Comparison of ENCODE assay signal across 24 cellular contexts in the genomic region with DNA sequence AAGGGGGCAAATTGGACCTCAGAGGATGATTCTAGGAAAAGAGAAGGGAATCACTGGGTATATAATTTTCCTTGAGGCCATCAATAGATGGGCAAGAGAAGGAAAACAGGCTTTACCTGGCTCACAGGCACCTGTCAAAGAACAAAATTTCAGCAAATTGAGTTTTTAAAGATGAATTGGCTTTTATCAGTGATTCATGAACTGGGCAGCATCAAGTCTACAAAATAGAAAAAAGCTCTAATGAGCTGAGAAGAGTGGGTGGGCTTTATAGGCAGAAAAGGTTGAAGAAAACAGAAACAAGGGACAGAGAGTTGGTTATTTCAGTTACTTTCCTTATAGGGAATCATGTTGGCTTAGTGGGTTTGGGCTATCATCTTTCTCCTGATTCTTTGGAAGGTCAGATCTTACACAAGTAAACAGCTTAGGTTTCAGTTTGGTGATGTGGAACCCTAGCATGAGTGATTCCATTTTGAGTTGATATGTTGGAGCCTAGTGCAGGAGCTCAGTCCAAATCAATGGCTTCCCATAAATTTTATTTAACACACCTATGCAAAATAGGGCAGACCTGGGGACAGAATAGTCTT.
"Had no signal": no experiment of that assay in that cellular context is flagged by ENCODE, and none has a peak within 500 bp of the region (broad histone marks: within the 10 kb centered on the region; RNA-seq: fewer than 3 reads in every experiment).

No MANE protein-coding gene starts in this region.

- H3K27me3 ChIP-seq: esophagus squamous epithelium, hepatocyte, ovary, testis, tibial nerve, upper lobe of right lung, vagina had no signal

- H3K4me1 ChIP-seq: left ventricle myocardium inferior, lower lobe of right lung, testis, tibial nerve, upper lobe of right lung, vagina had no signal

- H3K4me2 ChIP-seq: hepatocyte, smooth muscle cell had no signal

- H3K36me3 ChIP-seq: esophagus squamous epithelium, left ventricle myocardium inferior, lower lobe of right lung, ovary, tibial nerve, upper lobe of right lung, vagina had no signal

- H2AFZ ChIP-seq: hepatocyte had no signal

- H3K79me2 ChIP-seq: hepatocyte had no signal

- H3K27ac ChIP-seq: esophagus squamous epithelium, hepatocyte, left ventricle myocardium inferior, lower lobe of right lung, ovary, testis, tibial nerve, upper lobe of right lung, vagina had no signal

- DNase-seq: dermis blood vessel endothelial cell; esophagus squamous epithelium; head of caudate nucleus; kidney; left cardiac atrium; left ventricle myocardium inferior; lower lobe of right lung; natural killer cell; nucleus accumbens; ovary; right cardiac atrium; stimulated activated CD4-positive, alpha-beta T cell treated with anti-CD3 and anti-CD28 coated beads, Interleukin-4, amount 100 ng/mL, for 1 hour; stimulated activated CD8-positive, alpha-beta memory T cell treated with anti-CD3 and anti-CD28 coated beads, Interleukin-4, amount 100 ng/mL, for 48 hours; testis; upper lobe of right lung had no signal

- FAIRE-seq: kidney had no signal

- H3K4me3 Mint-ChIP-seq: memory B cell; mesothelial cell of epicardium; natural killer cell; neural crest cell; stimulated activated effector memory CD8-positive, alpha-beta T cell treated with anti-CD3 and anti-CD28 coated beads, Interleukin-12 subunit alpha, Interleukin-12 subunit beta, amount 100 ng/mL, for 72 hours; stimulated activated naive CD8-positive, alpha-beta T cell treated with anti-CD3 and anti-CD28 coated beads, Interleukin-15, Interleukin-2, amounts not matched to agents 100 ng/mL and 50 ng/mL, for 24 hours had no signal

- H3K27ac Mint-ChIP-seq: memory B cell; mesothelial cell of epicardium; natural killer cell; stimulated activated effector memory CD8-positive, alpha-beta T cell treated with anti-CD3 and anti-CD28 coated beads, Interleukin-12 subunit alpha, Interleukin-12 subunit beta, amount 100 ng/mL, for 72 hours; stimulated activated naive CD8-positive, alpha-beta T cell treated with anti-CD3 and anti-CD28 coated beads, Interleukin-15, Interleukin-2, amounts not matched to agents 100 ng/mL and 50 ng/mL, for 24 hours had no signal

- H3K4me1 Mint-ChIP-seq: memory B cell; mesothelial cell of epicardium; natural killer cell; stimulated activated effector memory CD8-positive, alpha-beta T cell treated with anti-CD3 and anti-CD28 coated beads, Interleukin-12 subunit alpha, Interleukin-12 subunit beta, amount 100 ng/mL, for 72 hours had no signal

- ATAC-seq: lower lobe of right lung; natural killer cell; stimulated activated effector memory CD8-positive, alpha-beta T cell treated with anti-CD3 and anti-CD28 coated beads, Interleukin-12 subunit alpha, Interleukin-12 subunit beta, amount 100 ng/mL, for 72 hours; upper lobe of right lung had no signal

- H3K4me3 ChIP-seq: esophagus squamous epithelium, hepatocyte, left ventricle myocardium inferior, lower lobe of right lung, ovary, smooth muscle cell, testis, tibial nerve, upper lobe of right lung, vagina had no signal

- H3K9me3 ChIP-seq: esophagus squamous epithelium, left ventricle myocardium inferior, lower lobe of right lung, ovary, testis, tibial nerve, upper lobe of right lung, vagina had no signal

- H3K9me3 Mint-ChIP-seq: memory B cell; natural killer cell; stimulated activated effector memory CD8-positive, alpha-beta T cell treated with anti-CD3 and anti-CD28 coated beads, Interleukin-12 subunit alpha, Interleukin-12 subunit beta, amount 100 ng/mL, for 72 hours; stimulated activated naive CD8-positive, alpha-beta T cell treated with anti-CD3 and anti-CD28 coated beads, Interleukin-15, Interleukin-2, amounts not matched to agents 100 ng/mL and 50 ng/mL, for 24 hours had no signal

- H3K27me3 Mint-ChIP-seq: memory B cell; stimulated activated naive CD8-positive, alpha-beta T cell treated with anti-CD3 and anti-CD28 coated beads, Interleukin-15, Interleukin-2, amounts not matched to agents 100 ng/mL and 50 ng/mL, for 24 hours had no signal

- H3K36me3 Mint-ChIP-seq: memory B cell; mesothelial cell of epicardium; natural killer cell; stimulated activated effector memory CD8-positive, alpha-beta T cell treated with anti-CD3 and anti-CD28 coated beads, Interleukin-12 subunit alpha, Interleukin-12 subunit beta, amount 100 ng/mL, for 72 hours had no signal
